In the genomic region with DNA sequence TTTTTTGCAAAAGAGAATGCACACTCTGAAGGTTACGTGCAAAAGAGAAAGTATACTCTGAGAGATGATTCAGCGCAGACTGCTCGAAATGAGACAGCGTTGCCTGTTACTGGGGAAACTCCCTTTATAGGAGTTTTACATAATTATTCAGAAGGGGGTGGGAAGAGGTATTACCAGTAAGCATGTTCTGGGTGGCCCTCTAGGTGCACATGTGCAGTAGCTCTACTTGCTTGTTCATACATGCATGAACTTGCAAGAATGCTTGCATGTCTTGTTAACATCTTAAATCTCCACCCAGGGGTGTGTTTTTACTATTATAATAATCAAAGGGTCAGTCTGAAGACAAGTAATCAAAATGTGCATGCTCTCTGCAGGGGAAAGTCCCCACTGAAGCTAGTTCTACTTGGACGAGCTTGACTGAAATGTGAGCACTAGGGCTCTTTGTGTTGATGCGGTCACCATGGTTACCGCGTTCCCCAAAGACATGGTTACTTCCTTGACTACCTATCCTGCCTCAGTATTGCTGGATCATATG, we compare ENCODE assay signal across 8 cellular contexts.
DNase-seq lines count a peak whose midpoint lies in the region; ATAC-seq and TF ChIP-seq lines count a peak whose summit lies in the region.
"Had no signal": no experiment of that assay in that cellular context is flagged by ENCODE, and none has a peak within 500 bp of the region (broad histone marks: within the 10 kb centered on the region; RNA-seq: fewer than 3 reads in every experiment).

No MANE protein-coding gene starts in this region.

- no peaks in the 10 kb centered on the region for H3K36me3 ChIP-seq in OCI-LY1 (ENCODE audit: insufficient read depth, low read length)
- H3K36me3 ChIP-seq in BE2C, result no peaks in the 10 kb centered on the region

- H3K9me2 ChIP-seq in OCI-LY1 (ENCODE audit: low read depth, low read length), result no peaks in the 10 kb centered on the region

- peaks cover 11% of the 10 kb centered on the region for H3K4me1 Mint-ChIP-seq in central memory CD8-positive, alpha-beta T cell

- ATAC-seq in GM18873 (IDR thresholded peaks at IDR 0.05; ENCODE audit: low FRiP score, unreplicated experiment), result peak; percentile 98
- ATAC-seq in HG02798 (IDR thresholded peaks at IDR 0.05; ENCODE audit: poor library complexity, unreplicated experiment), result peak; percentile 97
- ATAC-seq in central memory CD8-positive, alpha-beta T cell (replicated peaks; ENCODE audit: extremely low read depth, poor library complexity, severe bottlenecking), result peak; percentile 83
- ATAC-seq: foreskin keratinocyte had no signal

- DNase-seq in central memory CD8-positive, alpha-beta T cell (ENCODE audit: low spot score in 2 of 2), result peak in 1 of 2 donors; percentile 32
- DNase-seq in superior temporal gyrus (ENCODE audit: extremely low spot score) (peak; percentile 46), BE2C (no peak), HEK293T (ENCODE audit: extremely low spot score) (no peak)

- peak overlapping the region; percentile 64 for H3K4me3 Mint-ChIP-seq in central memory CD8-positive, alpha-beta T cell

- POLR2A ChIA-PET in HEK293T (lab: Yijun Ruan, JAX), result no interaction called here

- TF ChIP-seq CTCF in OCI-LY1 (IDR thresholded peaks at IDR 0.05; ENCODE audit: low read length) (no peak), BE2C (IDR thresholded peaks at IDR 0.05; ENCODE audit: low read depth, low read length) (no peak)

- H3K36me3 Mint-ChIP-seq in central memory CD8-positive, alpha-beta T cell (ENCODE audit: insufficient read depth), result no peaks in the 10 kb centered on the region

- H3K27ac Mint-ChIP-seq in central memory CD8-positive, alpha-beta T cell (ENCODE audit: low read depth), result peak overlapping the region; percentile 77

- H3K9me3 ChIP-seq in OCI-LY1 (ENCODE audit: low read length) (no peaks in the 10 kb centered on the region), BE2C (no peaks in the 10 kb centered on the region)

- no peak overlapping the region for H3K27ac ChIP-seq in OCI-LY1 (ENCODE audit: low read depth, low read length, poor library complexity, severe bottlenecking)
- H3K27ac ChIP-seq: foreskin keratinocyte had no signal

- peak overlapping the region; percentile 45 for H3K4me2 ChIP-seq in OCI-LY1 (ENCODE audit: low read length)

- H3K27me3 Mint-ChIP-seq in central memory CD8-positive, alpha-beta T cell, result no peaks in the 10 kb centered on the region

- no peaks in the 10 kb centered on the region for H3F3A ChIP-seq in OCI-LY1 (ENCODE audit: insufficient read depth, low read length)

- no peaks in the 10 kb centered on the region for H3K9me3 Mint-ChIP-seq in central memory CD8-positive, alpha-beta T cell

- H3K79me2 ChIP-seq in OCI-LY1 (ENCODE audit: insufficient read depth, low read length), result no peaks in the 10 kb centered on the region

- H3K4me1 ChIP-seq in OCI-LY1 (ENCODE audit: insufficient read depth, low read length, severe bottlenecking) (peaks cover 9% of the 10 kb centered on the region), BE2C (no peaks in the 10 kb centered on the region)
- H3K4me1 ChIP-seq: foreskin keratinocyte had no signal

- H3K4me3 ChIP-seq in OCI-LY1 (ENCODE audit: low read depth, low read length, poor library complexity, severe bottlenecking) (peak overlapping the region; percentile 28), BE2C (ENCODE audit: low read depth, low read length) (no peak overlapping the region)

- no peak overlapping the region for H2AFZ ChIP-seq in OCI-LY1 (ENCODE audit: low read length)

- CTCF ChIA-PET in HEK293T (lab: Yijun Ruan, JAX), result no interaction called here

- no peaks in the 10 kb centered on the region for H4K20me1 ChIP-seq in OCI-LY1 (ENCODE audit: insufficient read depth, low read length)

- H3K27me3 ChIP-seq in OCI-LY1 (ENCODE audit: insufficient read depth, low read length) (no peaks in the 10 kb centered on the region), BE2C (no peaks in the 10 kb centered on the region)
- H3K27me3 ChIP-seq: foreskin keratinocyte had no signal

- H3K9ac ChIP-seq in OCI-LY1 (ENCODE audit: low read length), result no peak overlapping the region

TF ChIP-seq in HEK293T, 16 proteins besides CTCF, POLR2A, EP300 and RAD21:
- TF ChIP-seq SUZ12 (IDR thresholded peaks at IDR 0.05) (no peak), ZNF384 (IDR thresholded peaks at IDR 0.05) (no peak), BHLHE40 (IDR thresholded peaks at IDR 0.05; ENCODE audit: borderline replicate concordance) (no peak), HDGF (IDR thresholded peaks at IDR 0.05; ENCODE audit: borderline replicate concordance) (no peak), FOXM1 (IDR thresholded peaks at IDR 0.05; ENCODE audit: borderline replicate concordance) (no peak), L3MBTL2 (conservative IDR thresholded peaks at IDR 0.05) (no peak), FOXK2 (IDR thresholded peaks at IDR 0.05) (no peak), LEF1 (IDR thresholded peaks at IDR 0.05; ENCODE audit: borderline replicate concordance) (no peak), CTBP1 (IDR thresholded peaks at IDR 0.05; ENCODE audit: borderline replicate concordance) (no peak), FOXA1 (IDR thresholded peaks at IDR 0.05) (no peak), NFRKB (IDR thresholded peaks at IDR 0.05) (no peak), TARDBP (IDR thresholded peaks at IDR 0.05) (no peak), PKNOX1 (IDR thresholded peaks at IDR 0.05) (no peak), SP1 (IDR thresholded peaks at IDR 0.05) (no peak), ARNT (IDR thresholded peaks at IDR 0.05) (no peak), ELF4 (IDR thresholded peaks at IDR 0.05) (no peak)
